1 cellular context compared by ENCODE assay signal in the genomic region with DNA sequence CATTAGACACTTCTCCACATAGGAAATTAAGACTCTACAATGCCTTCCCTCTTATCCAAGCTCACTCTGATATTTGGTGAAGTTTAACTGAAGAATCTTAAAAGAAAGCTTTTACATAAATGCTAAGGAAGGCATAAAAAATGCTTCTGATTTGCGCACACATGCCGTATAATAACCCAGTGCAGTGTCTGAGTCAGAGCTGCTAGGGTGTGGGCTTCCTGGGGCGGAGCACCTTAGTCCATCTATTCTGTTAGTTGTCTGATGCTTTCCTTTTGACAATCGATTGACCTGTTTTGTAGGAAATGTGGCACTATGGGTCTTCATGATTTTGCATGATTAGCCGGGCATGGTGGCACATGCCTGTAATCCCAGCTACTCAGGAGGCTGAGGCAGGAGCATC.
TF ChIP-seq lines count a peak whose summit lies in the region.

No MANE protein-coding gene starts in this region.

TF ChIP-seq in IMR-90, 13 proteins besides CTCF, POLR2A, EP300 and RAD21:
- TF ChIP-seq MXI1 (IDR thresholded peaks at IDR 0.05; ENCODE audit: borderline replicate concordance, low read depth, low read length): no peak
- TF ChIP-seq NFE2L2 (IDR thresholded peaks at IDR 0.05; ENCODE audit: low read depth, low read length): no peak
- TF ChIP-seq RFX5 (IDR thresholded peaks at IDR 0.05; ENCODE audit: low read depth, low read length): no peak
- TF ChIP-seq, protein P1, sequence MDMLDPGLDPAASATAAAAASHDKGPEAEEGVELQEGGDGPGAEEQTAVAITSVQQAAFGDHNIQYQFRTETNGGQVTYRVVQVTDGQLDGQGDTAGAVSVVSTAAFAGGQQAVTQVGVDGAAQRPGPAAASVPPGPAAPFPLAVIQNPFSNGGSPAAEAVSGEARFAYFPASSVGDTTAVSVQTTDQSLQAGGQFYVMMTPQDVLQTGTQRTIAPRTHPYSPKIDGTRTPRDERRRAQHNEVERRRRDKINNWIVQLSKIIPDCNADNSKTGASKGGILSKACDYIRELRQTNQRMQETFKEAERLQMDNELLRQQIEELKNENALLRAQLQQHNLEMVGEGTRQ (IDR thresholded peaks at IDR 0.05; ENCODE audit: low read depth, low read length): no peak
- no peak for TF ChIP-seq BHLHE40 (IDR thresholded peaks at IDR 0.05; ENCODE audit: low read depth, low read length)
- no peak for TF ChIP-seq RCOR1 (IDR thresholded peaks at IDR 0.05; ENCODE audit: insufficient replicate concordance, low read length)
- TF ChIP-seq MAZ (IDR thresholded peaks at IDR 0.05; ENCODE audit: borderline replicate concordance, low read depth, low read length): no peak
- no peak for TF ChIP-seq MAFK (IDR thresholded peaks at IDR 0.05; ENCODE audit: low read depth, low read length)
- TF ChIP-seq, protein P2, sequence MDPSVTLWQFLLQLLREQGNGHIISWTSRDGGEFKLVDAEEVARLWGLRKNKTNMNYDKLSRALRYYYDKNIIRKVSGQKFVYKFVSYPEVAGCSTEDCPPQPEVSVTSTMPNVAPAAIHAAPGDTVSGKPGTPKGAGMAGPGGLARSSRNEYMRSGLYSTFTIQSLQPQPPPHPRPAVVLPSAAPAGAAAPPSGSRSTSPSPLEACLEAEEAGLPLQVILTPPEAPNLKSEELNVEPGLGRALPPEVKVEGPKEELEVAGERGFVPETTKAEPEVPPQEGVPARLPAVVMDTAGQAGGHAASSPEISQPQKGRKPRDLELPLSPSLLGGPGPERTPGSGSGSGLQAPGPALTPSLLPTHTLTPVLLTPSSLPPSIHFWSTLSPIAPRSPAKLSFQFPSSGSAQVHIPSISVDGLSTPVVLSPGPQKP (IDR thresholded peaks at IDR 0.05; ENCODE audit: borderline replicate concordance, low read depth, low read length): no peak
- no peak for TF ChIP-seq CHD1 (IDR thresholded peaks at IDR 0.05; ENCODE audit: low read depth, low read length)
- TF ChIP-seq CEBPB (IDR thresholded peaks at IDR 0.05; ENCODE audit: low read depth, low read length): no peak
- no peak for TF ChIP-seq SMC3 (IDR thresholded peaks at IDR 0.05; ENCODE audit: low read depth, low read length)
- TF ChIP-seq FOS (IDR thresholded peaks at IDR 0.05; ENCODE audit: low read depth, low read length): no peak
